8 cellular contexts compared by ENCODE assay signal in genomic region chr11:69641681-69642548, GRCh38. TPM values are rescaled to one million over a fixed set of nuclear protein-coding genes. Genes with fewer than 3 reads are reported as not detected.
DNase-seq lines count a peak whose midpoint lies in the region; ATAC-seq, FAIRE-seq and TF ChIP-seq lines count a peak whose summit lies in the region.

No MANE protein-coding gene starts in this region.

- WGBS in adrenal gland, 4 donors = 1 to 5% (median 1%) methylated on average over 37 to 68 of the region's 68 CpGs
- WGBS in HepG2 (ENCODE audit: low lambda C conversion rate) = 2% methylated on average over 34 of the region's 68 CpGs
- 0 to 2% methylated on average over 51 to 68 of the region's 68 CpGs for WGBS in testis, 2 donors

- intact Hi-C loops in adrenal gland (cut with DNase I) (loop anchor here (2.0 to 5.0 kb wide), 4 partner anchors 345 to 720 kb away; partner anchors contain the start of gene MYEOV (in 1 of the 2)), HepG2 (cut with micrococcal nuclease; ENCODE audit: unreplicated experiment) (loop anchor here (2.0 to 10.0 kb wide), 5 partner anchors 147 to 537 kb away; no protein-coding TSS in a partner anchor), testis (cut with DNase I; ENCODE audit: low total_unique reads) (no loop called here)

- TF ChIP-seq CTCF in adrenal gland (IDR thresholded peaks at IDR 0.05) (no peak), HepG2 (CRISPR knock-in tag; IDR thresholded peaks at IDR 0.05) (no peak), testis (IDR thresholded peaks at IDR 0.05) (no peak)

- H3K4me3 ChIP-seq in adrenal gland (peak overlapping the region; percentile 40 to 73 (median 56)), HepG2 (replicated peaks in 1 of 3; ENCODE audit: insufficient read depth in 1 of 3, low read depth in 2 of 3, low read length in 3 of 3) (peak overlapping the region; percentile 86 to 99 (median 94)), testis (peak overlapping the region; percentile 60 to 73)

- H2AFZ ChIP-seq in HepG2 (ENCODE audit: low read length) = no peak overlapping the region

- TF ChIP-seq POLR2A in adrenal gland (IDR thresholded peaks at IDR 0.05) (no peak), HepG2 (IDR thresholded peaks at IDR 0.05; ENCODE audit: insufficient read depth in 1 of 2, low read depth in 2 of 2, low read length in 2 of 2) (no peak), testis (IDR thresholded peaks at IDR 0.05) (no peak)

- POLR2A ChIA-PET in HepG2 (lab: Yijun Ruan, JAX) = interaction anchor here (1.0 to 5.5 kb wide), 7 partner anchors 16 to 539 kb away, joined by 3 to 40 read pairs (median 3); partner anchors contain the start of gene LTO1

- no TSS peak for BruUV-seq in HepG2 (replicated peaks; lab: Mats Ljungman, UMichigan)

- CTCF ChIA-PET in HepG2 (lab: Yijun Ruan, JAX; ENCODE audit: low intra/inter-chr PET ratio, low total read pairs) = interaction anchor here (2.0 to 4.1 kb wide), 2 partner anchors 29 to 510 kb away, joined by 9 to 26 read pairs; no protein-coding TSS in a partner anchor

- peak overlapping the region; percentile 95 for H3K9ac ChIP-seq in HepG2 (ENCODE audit: insufficient read depth, low read depth, low read length)

- peaks cover 30% of the 10 kb centered on the region for H3K79me2 ChIP-seq in HepG2 (ENCODE audit: insufficient read depth, low read length)

- H3K4me1 ChIP-seq in adrenal gland (replicated peaks in 1 of 2) (peaks cover 35 to 58% of the 10 kb centered on the region in 2 donors), HepG2 (ENCODE audit: insufficient read depth, low read length) (peaks cover 27% of the 10 kb centered on the region), testis (peaks cover 33% of the 10 kb centered on the region)

- H3K27me3 ChIP-seq in adrenal gland = peaks cover 2% of the 10 kb centered on the region
- peaks cover 0 to 5% of the 10 kb centered on the region in 2 experiments; a peak in 1 of 5 replicates for H3K27me3 ChIP-seq in HepG2 (ENCODE audit: control insufficient read depth in 1 of 2, insufficient read depth in 2 of 2, low read length in 2 of 2)
- no peaks in the 10 kb centered on the region for H3K27me3 ChIP-seq in testis

- peak overlapping the region; percentile 58 for H3K4me2 ChIP-seq in HepG2 (ENCODE audit: low read depth, low read length)

- in situ Hi-C loops in HepG2 (cut with HindIII; ENCODE audit: extremely low pct_ligation_motif_present, low pct_unique_long_range_greater_than_20kb) = loop anchor here (5.0 to 25.0 kb wide), 3 partner anchors 205 to 350 kb away; partner anchors contain the start of gene MYEOV

- TF ChIP-seq EP300 in HepG2 (IDR thresholded peaks at IDR 0.05; ENCODE audit: low read depth in 2 of 2, low read length in 2 of 2) (no peak), HepG2 (CRISPR knock-in tag; IDR thresholded peaks at IDR 0.05; ENCODE audit: borderline replicate concordance) (no peak)

- no peaks in the 10 kb centered on the region for H3K9me3 ChIP-seq in adrenal gland (replicated peaks in 1 of 3)
- no peaks in the 10 kb centered on the region for H3K9me3 ChIP-seq in HepG2 (ENCODE audit: low read length)
- no peaks in the 10 kb centered on the region for H3K9me3 ChIP-seq in testis

- FAIRE-seq in HepG2 (lab: Jason Lieb, UNC) = no peak

- ATAC-seq in HepG2 (no peak), HG03469 (IDR thresholded peaks at IDR 0.05; ENCODE audit: unreplicated experiment) (no peak)

- peak; percentile 7 for DNase-seq in activated CD4-positive, alpha-beta T cell treated with anti-CD3 and anti-CD28 coated beads for 48 hours
- no peak for DNase-seq in activated CD4-positive, alpha-beta T cell treated with anti-CD3 and anti-CD28 coated beads for 4 hours
- peak in 1 of 7 donors; percentile 56 for DNase-seq in adrenal gland
- no peak for DNase-seq in HepG2 (ENCODE audit: low spot score)
- no peak for DNase-seq in testis
- DNase-seq in nucleus accumbens (lab: John Stamatoyannopoulos, UW) = no peak
- DNase-seq in hypothalamus (lab: John Stamatoyannopoulos, UW) = no peak

- TF ChIP-seq RAD21 in HepG2 (CRISPR knock-in tag; IDR thresholded peaks at IDR 0.05) = no peak

- H3K27ac ChIP-seq in adrenal gland (peak overlapping the region; percentile 60 to 88 (median 77)), HepG2 (ENCODE audit: extremely low read length, insufficient read depth, low read length) (peak overlapping the region; percentile 87), testis (peak overlapping the region; percentile 37 to 86)

- peaks cover 30% of the 10 kb centered on the region for H4K20me1 ChIP-seq in HepG2 (ENCODE audit: insufficient read depth, low read length)

- H3K36me3 ChIP-seq in adrenal gland (replicated peaks in 1 of 2) (peaks cover 0 to 7% of the 10 kb centered on the region in 2 donors), HepG2 (replicated peaks in 1 of 2; ENCODE audit: control insufficient read depth in 1 of 2, insufficient read depth in 2 of 2, low read length in 2 of 2) (peaks cover 16 to 28% of the 10 kb centered on the region in 2 experiments; a peak in 4 of 5 replicates), testis (ENCODE audit: low read depth, missing control alignments) (no peaks in the 10 kb centered on the region)

TF ChIP-seq in HepG2, 621 proteins besides CTCF, POLR2A, EP300 and RAD21 (continues in another document):
- no peak for TF ChIP-seq SSRP1 (CRISPR knock-in tag; IDR thresholded peaks at IDR 0.05)
- TF ChIP-seq SRSF4 (IDR thresholded peaks at IDR 0.05; ENCODE audit: low read depth, low read length, poor library complexity, severe bottlenecking) = no peak
- TF ChIP-seq E2F5 (CRISPR knock-in tag; conservative IDR thresholded peaks at IDR 0.05) = no peak

RNA-seq across cellular contexts. Expression of gene CCND1, which starts 1.0 kb away (rescaled TPM):
- total RNA-seq in adrenal gland = 100 to 1,000 TPM in 4 of 8 donors, 10 to 100 TPM in 4; 74.3 to 149 (median 103) TPM
- 10 to 100 TPM; 12.1 to 42.9 (median 29.5) TPM for polyA plus RNA-seq in adrenal gland
- 107 and 117 TPM in 2 replicates for total RNA-seq in HepG2 (2016; rRNA removed; fragmentation: Illumina TruSeq; extraction: Trizol)
- 18.0 and 19.0 TPM in 2 replicates for total RNA-seq in HepG2 (2016; cell fraction: cytosol; rRNA removed; fragmentation: Illumina TruSeq; extraction: Trizol; ENCODE audit: low read depth)
- total RNA-seq in HepG2 (2016; cell fraction: insoluble cytoplasmic fraction; rRNA removed; fragmentation: Illumina TruSeq; extraction: Trizol) = 91.6 and 108 TPM in 2 replicates
- 58.9 and 60.9 TPM in 2 replicates for total RNA-seq in HepG2 (2016; cell fraction: membrane; rRNA removed; fragmentation: Illumina TruSeq; extraction: Trizol)
- 68.6 and 72.9 TPM in 2 replicates for total RNA-seq in HepG2 (2016; cell fraction: nucleus; rRNA removed; fragmentation: Illumina TruSeq; extraction: Trizol)
- 126 and 136 TPM in 2 replicates for polyA plus RNA-seq in HepG2 (2011; rRNA removed)
- polyA plus RNA-seq in HepG2 (2011; cell fraction: cytosol; rRNA removed) = 73.2 and 112 TPM in 2 replicates
- 161 and 292 TPM in 2 replicates for polyA plus RNA-seq in HepG2 (2011; cell fraction: nucleus; rRNA removed)
- polyA plus RNA-seq in HepG2 (2012) = 60.9 and 65.2 TPM in 2 replicates
- 10.4 and 11.6 TPM in 2 replicates for polyA plus RNA-seq in HepG2 (2016; cell fraction: cytosol; fragmentation: Illumina TruSeq; extraction: Trizol; ENCODE audit: low read depth)
- 75.4 and 106 TPM in 2 replicates for polyA plus RNA-seq in HepG2 (2016; cell fraction: insoluble cytoplasmic fraction; fragmentation: Illumina TruSeq; extraction: Trizol; ENCODE audit: low read depth)
- polyA plus RNA-seq in HepG2 (2016; cell fraction: membrane; fragmentation: Illumina TruSeq; extraction: Trizol; ENCODE audit: low read depth) = 24.6 and 25.9 TPM in 2 replicates
- 90.1 and 100 TPM in 2 replicates for polyA plus RNA-seq in HepG2 (2016; cell fraction: nucleus; fragmentation: Illumina TruSeq; extraction: Trizol; ENCODE audit: insufficient read depth, low read depth)
- 30.5 and 379 TPM in 2 replicates for polyA minus RNA-seq in HepG2 (2011; rRNA and poly(A)+ RNA removed; ENCODE audit: low replicate concordance)
- 191 and 225 TPM in 2 replicates for polyA minus RNA-seq in HepG2 (2011; cell fraction: cytosol; rRNA and poly(A)+ RNA removed)
- 120 and 156 TPM in 2 replicates for polyA minus RNA-seq in HepG2 (2011; cell fraction: nucleus; rRNA and poly(A)+ RNA removed)
- total RNA-seq in testis = 10 to 100 TPM in 1 of 2 donors, 1 to 10 TPM in 1; 8.8 to 13.7 TPM
- 16.4 TPM for polyA plus RNA-seq in testis (ENCODE audit: insufficient read depth, low read depth, low replicate concordance)

RNA-seq across cellular contexts. Expression of gene LTO1, which starts 33.2 kb away (rescaled TPM):
- total RNA-seq in adrenal gland = 10 to 100 TPM; 10.9 to 41.3 (median 22.7) TPM
- polyA plus RNA-seq in adrenal gland = 10 to 100 TPM; 23.0 to 52.5 (median 38.4) TPM
- 11.3 and 15.0 TPM in 2 replicates for total RNA-seq in HepG2 (2016; rRNA removed; fragmentation: Illumina TruSeq; extraction: Trizol)
- 9.2 and 10.5 TPM in 2 replicates for total RNA-seq in HepG2 (2016; cell fraction: cytosol; rRNA removed; fragmentation: Illumina TruSeq; extraction: Trizol; ENCODE audit: low read depth)
- total RNA-seq in HepG2 (2016; cell fraction: insoluble cytoplasmic fraction; rRNA removed; fragmentation: Illumina TruSeq; extraction: Trizol) = 9.0 and 17.0 TPM in 2 replicates
- total RNA-seq in HepG2 (2016; cell fraction: membrane; rRNA removed; fragmentation: Illumina TruSeq; extraction: Trizol) = 11.5 and 13.4 TPM in 2 replicates
- 17.6 and 20.5 TPM in 2 replicates for total RNA-seq in HepG2 (2016; cell fraction: nucleus; rRNA removed; fragmentation: Illumina TruSeq; extraction: Trizol)
- polyA plus RNA-seq in HepG2 (2011; rRNA removed) = 11.8 and 13.8 TPM in 2 replicates
- polyA plus RNA-seq in HepG2 (2011; cell fraction: cytosol; rRNA removed) = 9.3 TPM in 2 replicates
- polyA plus RNA-seq in HepG2 (2011; cell fraction: nucleus; rRNA removed) = 32.0 and 35.0 TPM in 2 replicates
- polyA plus RNA-seq in HepG2 (2012) = 10.6 and 11.8 TPM in 2 replicates
- 5.3 and 6.8 TPM in 2 replicates for polyA plus RNA-seq in HepG2 (2016; cell fraction: cytosol; fragmentation: Illumina TruSeq; extraction: Trizol; ENCODE audit: low read depth)
- 13.9 and 14.6 TPM in 2 replicates for polyA plus RNA-seq in HepG2 (2016; cell fraction: insoluble cytoplasmic fraction; fragmentation: Illumina TruSeq; extraction: Trizol; ENCODE audit: low read depth)
- 9.0 and 9.4 TPM in 2 replicates for polyA plus RNA-seq in HepG2 (2016; cell fraction: membrane; fragmentation: Illumina TruSeq; extraction: Trizol; ENCODE audit: low read depth)
- 40.5 and 43.2 TPM in 2 replicates for polyA plus RNA-seq in HepG2 (2016; cell fraction: nucleus; fragmentation: Illumina TruSeq; extraction: Trizol; ENCODE audit: insufficient read depth, low read depth)
- polyA minus RNA-seq in HepG2 (2011; rRNA and poly(A)+ RNA removed; ENCODE audit: low replicate concordance) = 17.9 and 33.2 TPM in 2 replicates
- polyA minus RNA-seq in HepG2 (2011; cell fraction: cytosol; rRNA and poly(A)+ RNA removed) = 4.6 TPM in 2 replicates
- 22.3 and 29.4 TPM in 2 replicates for polyA minus RNA-seq in HepG2 (2011; cell fraction: nucleus; rRNA and poly(A)+ RNA removed)
- total RNA-seq in testis = 10 to 100 TPM; 38.0 to 38.7 TPM
- polyA plus RNA-seq in testis (ENCODE audit: insufficient read depth, low read depth, low replicate concordance) = 27.0 TPM
